ENCODE assay signal across 32 cellular contexts in the genomic region with DNA sequence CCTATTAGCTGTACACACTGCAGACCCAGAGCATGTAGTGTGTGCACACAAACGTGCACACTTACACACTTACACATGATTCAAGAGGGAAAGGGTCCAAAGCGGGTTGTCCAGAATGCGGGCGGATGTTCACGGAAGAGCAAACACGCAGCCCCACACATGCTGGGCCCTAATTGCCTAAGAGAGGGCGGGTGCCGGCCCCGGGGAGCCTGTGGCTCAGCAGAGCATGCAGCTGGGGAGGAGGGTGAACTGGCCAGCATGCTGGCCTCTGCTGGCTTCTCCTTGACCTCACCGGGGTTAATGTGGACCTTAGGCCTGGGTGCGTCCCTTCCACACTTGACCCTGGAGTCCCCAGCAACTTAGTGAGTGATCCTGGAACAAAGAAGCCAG.
DNase-seq lines count a peak whose midpoint lies in the region; ATAC-seq and TF ChIP-seq lines count a peak whose summit lies in the region.
"Had no signal": no experiment of that assay in that cellular context is flagged by ENCODE, and none has a peak within 500 bp of the region (broad histone marks: within the 10 kb centered on the region; RNA-seq: fewer than 3 reads in every experiment).

No MANE protein-coding gene starts in this region.

- H3K27me3 Mint-ChIP-seq in naive thymus-derived CD4-positive, alpha-beta T cell = peaks cover 0 to 21% (median 0%) of the 10 kb centered on the region in 5 donors
- H3K27me3 Mint-ChIP-seq: B cell had no signal

- no peak overlapping the region for H3K4me3 Mint-ChIP-seq in naive thymus-derived CD4-positive, alpha-beta T cell
- H3K4me3 Mint-ChIP-seq: B cell; brain; natural killer cell; stimulated activated effector memory CD8-positive, alpha-beta T cell treated with anti-CD3 and anti-CD28 coated beads, Interleukin-12 subunit alpha, Interleukin-12 subunit beta, amount 100 ng/mL, for 72 hours; WTC11 had no signal

- no peak for TF ChIP-seq POLR2A in esophagus muscularis mucosa (IDR thresholded peaks at IDR 0.05; ENCODE audit: low read depth)
- TF ChIP-seq POLR2A in erythroblast (IDR thresholded peaks at IDR 0.05; ENCODE audit: low read length) = no peak

- POLR2A ChIA-PET in naive thymus-derived CD4-positive, alpha-beta T cell (lab: Charles Lee) = no interaction called here

- H3K27me3 ChIP-seq in esophagus muscularis mucosa (peaks cover 0 to 66% (median 0%) of the 10 kb centered on the region in 4 donors), upper lobe of right lung (no peaks in the 10 kb centered on the region)
- H3K27me3 ChIP-seq in naive thymus-derived CD4-positive, alpha-beta T cell (ENCODE audit: control insufficient read depth in 2 of 2, insufficient read depth in 2 of 2, low read length in 2 of 2) = no peaks in the 10 kb centered on the region
- H3K27me3 ChIP-seq: right atrium auricular region, vagina had no signal

- H3K9me3 ChIP-seq in esophagus muscularis mucosa (no peaks in the 10 kb centered on the region), upper lobe of right lung (no peaks in the 10 kb centered on the region)
- H3K9me3 ChIP-seq in naive thymus-derived CD4-positive, alpha-beta T cell (ENCODE audit: control insufficient read depth in 2 of 3, low read length in 3 of 3) = no peaks in the 10 kb centered on the region
- H3K9me3 ChIP-seq: A549, right atrium auricular region, vagina had no signal

- TF ChIP-seq CTCF in esophagus muscularis mucosa (IDR thresholded peaks at IDR 0.05) = no peak
- no peak for TF ChIP-seq CTCF in upper lobe of right lung (IDR thresholded peaks at IDR 0.05)

- H3K4me1 ChIP-seq in esophagus muscularis mucosa (peaks cover 0 to 15% (median 3%) of the 10 kb centered on the region in 4 donors), upper lobe of right lung (no peaks in the 10 kb centered on the region)
- no peaks in the 10 kb centered on the region for H3K4me1 ChIP-seq in naive thymus-derived CD4-positive, alpha-beta T cell (ENCODE audit: control insufficient read depth in 2 of 2, insufficient read depth in 2 of 2, low read length in 2 of 2)
- H3K4me1 ChIP-seq: A549, vagina had no signal

- no peak overlapping the region for H3K4me3 ChIP-seq in esophagus muscularis mucosa
- no peak overlapping the region for H3K4me3 ChIP-seq in upper lobe of right lung
- H3K4me3 ChIP-seq in naive thymus-derived CD4-positive, alpha-beta T cell (ENCODE audit: low read length) = no peak overlapping the region
- H3K4me3 ChIP-seq: A549, right atrium auricular region, vagina had no signal

- no peak for ATAC-seq in upper lobe of right lung
- no peak for ATAC-seq in naive thymus-derived CD4-positive, alpha-beta T cell
- ATAC-seq: A549; left ventricle myocardium superior; natural killer cell; Panc1; stimulated activated effector memory CD8-positive, alpha-beta T cell treated with anti-CD3 and anti-CD28 coated beads, Interleukin-12 subunit alpha, Interleukin-12 subunit beta, amount 100 ng/mL, for 72 hours; WTC11 had no signal

- no peaks in the 10 kb centered on the region for H3K36me3 Mint-ChIP-seq in naive thymus-derived CD4-positive, alpha-beta T cell
- H3K36me3 Mint-ChIP-seq: brain; natural killer cell; stimulated activated effector memory CD8-positive, alpha-beta T cell treated with anti-CD3 and anti-CD28 coated beads, Interleukin-12 subunit alpha, Interleukin-12 subunit beta, amount 100 ng/mL, for 72 hours; WTC11 had no signal

- 83% methylated on average over 10 of the region's 11 CpGs for WGBS in esophagus muscularis mucosa

- no peaks in the 10 kb centered on the region for H3K9me3 Mint-ChIP-seq in naive thymus-derived CD4-positive, alpha-beta T cell
- H3K9me3 Mint-ChIP-seq: natural killer cell; stimulated activated effector memory CD8-positive, alpha-beta T cell treated with anti-CD3 and anti-CD28 coated beads, Interleukin-12 subunit alpha, Interleukin-12 subunit beta, amount 100 ng/mL, for 72 hours; WTC11 had no signal

- CTCF ChIA-PET in naive thymus-derived CD4-positive, alpha-beta T cell (lab: Charles Lee) = no interaction called here

- H3K36me3 ChIP-seq in esophagus muscularis mucosa = no peaks in the 10 kb centered on the region
- no peaks in the 10 kb centered on the region for H3K36me3 ChIP-seq in upper lobe of right lung
- H3K36me3 ChIP-seq in naive thymus-derived CD4-positive, alpha-beta T cell (ENCODE audit: control insufficient read depth in 2 of 3, insufficient read depth in 3 of 3, low read length in 3 of 3) = no peaks in the 10 kb centered on the region
- H3K36me3 ChIP-seq: right atrium auricular region, vagina had no signal

- DNase-seq in activated CD8-positive, alpha-beta memory T cell treated with anti-CD3 and anti-CD28 coated beads for 24 hours = peak; percentile 5
- no peak for DNase-seq in activated CD8-positive, alpha-beta memory T cell treated with anti-CD3 and anti-CD28 coated beads, Interleukin-2, amount 50 U/mL, for 4 hours
- DNase-seq in esophagus muscularis mucosa (ENCODE audit: extremely low spot score) (peak; percentile 90), posterior vena cava (ENCODE audit: low spot score) (peak; percentile 67), upper lobe of right lung (no peak), erythroblast (lab: John Stamatoyannopoulos, UW) (no peak), ureter (ENCODE audit: low spot score) (no peak)
- DNase-seq in naive thymus-derived CD4-positive, alpha-beta T cell = no peak
- DNase-seq: activated CD4-positive, alpha-beta T cell treated with anti-CD3 and anti-CD28 coated beads, Interleukin-2, amount 50 U/mL, for 48 hours; activated gamma-delta T cell treated with Interleukin-2 at 50 U/mL for 16 hours; cerebellar nuclear complex; DMS53; left ventricle myocardium superior; midbrain; natural killer cell; NCI-H1092 treated with DMSO at 0.1 percent for 48 hours; NCI-H1930; NCI-H526; SHP77 treated with DMSO at 0.1 percent for 48 hours; stimulated activated CD4-positive, alpha-beta T cell treated with anti-CD3 and anti-CD28 coated beads, Interleukin-12 subunit alpha, Interleukin-12 subunit beta, amount 100 ng/mL, for 4 hours; stimulated activated CD4-positive, alpha-beta T cell treated with anti-CD3 and anti-CD28 coated beads, Interleukin-4, amount 100 ng/mL, for 24 hours; substantia nigra; SW 1271; T-helper 9 cell had no signal

- no peaks in the 10 kb centered on the region for H3K4me1 Mint-ChIP-seq in naive thymus-derived CD4-positive, alpha-beta T cell
- H3K4me1 Mint-ChIP-seq: B cell; natural killer cell; stimulated activated effector memory CD8-positive, alpha-beta T cell treated with anti-CD3 and anti-CD28 coated beads, Interleukin-12 subunit alpha, Interleukin-12 subunit beta, amount 100 ng/mL, for 72 hours; WTC11 had no signal

- no peak overlapping the region for H3K27ac Mint-ChIP-seq in naive thymus-derived CD4-positive, alpha-beta T cell
- H3K27ac Mint-ChIP-seq: B cell; natural killer cell; stimulated activated effector memory CD8-positive, alpha-beta T cell treated with anti-CD3 and anti-CD28 coated beads, Interleukin-12 subunit alpha, Interleukin-12 subunit beta, amount 100 ng/mL, for 72 hours; WTC11 had no signal

- intact Hi-C loops in esophagus muscularis mucosa (cut with DNase I) (no loop called here), posterior vena cava (cut with DNase I) (no loop called here), upper lobe of right lung (cut with DNase I) (no loop called here)
- intact Hi-C loops in naive thymus-derived CD4-positive, alpha-beta T cell (cut with micrococcal nuclease) = no loop called here

- no peak for TF ChIP-seq EP300 in esophagus muscularis mucosa (IDR thresholded peaks at IDR 0.05)

- H3K27ac ChIP-seq in esophagus muscularis mucosa (replicated peaks in 1 of 4) = no peak overlapping the region
- H3K27ac ChIP-seq in upper lobe of right lung = no peak overlapping the region
- H3K27ac ChIP-seq in naive thymus-derived CD4-positive, alpha-beta T cell (ENCODE audit: low read depth, low read length) = no peak overlapping the region
- H3K27ac ChIP-seq: A549, right atrium auricular region, vagina had no signal

Comparison
In these comparisons a context has a peak if more than half of its experiments do, and no peak if none do; other contexts are left out.
1. DNase-seq: peak in activated CD8-positive, alpha-beta memory T cell treated with anti-CD3 and anti-CD28 coated beads for 24 hours (single experiment), esophagus muscularis mucosa (single experiment) and posterior vena cava (single experiment); none in activated CD8-positive, alpha-beta memory T cell treated with anti-CD3 and anti-CD28 coated beads, Interleukin-2, amount 50 U/mL, for 4 hours (single experiment), upper lobe of right lung (single experiment), erythroblast (0 of 2), naive thymus-derived CD4-positive, alpha-beta T cell (0 of 9) and ureter (single experiment).